14 cellular contexts compared by ENCODE assay signal in the genomic region with DNA sequence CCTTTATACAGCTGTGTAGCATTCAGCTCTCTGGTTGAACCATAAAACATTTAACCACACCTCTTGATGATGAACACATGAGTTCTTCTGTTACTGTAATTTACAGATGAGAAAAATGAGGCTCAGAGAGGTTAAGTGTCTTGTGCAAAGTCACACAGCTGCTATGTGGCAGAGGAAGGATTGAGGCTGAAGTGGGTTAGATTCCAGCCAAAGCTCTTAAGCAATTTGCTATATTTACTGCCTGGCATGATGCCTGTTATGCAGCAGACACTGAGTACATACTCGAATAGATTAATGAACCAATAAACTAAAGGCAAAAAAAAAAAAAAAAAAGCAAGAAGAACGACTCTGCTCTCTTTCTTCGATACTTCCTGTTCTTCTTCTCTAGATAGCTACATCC. TPM values are rescaled to one million over a fixed set of nuclear protein-coding genes. Genes with fewer than 3 reads are reported as not detected.
"Had no signal": no experiment of that assay in that cellular context is flagged by ENCODE, and none has a peak within 500 bp of the region (broad histone marks: within the 10 kb centered on the region; RNA-seq: fewer than 3 reads in every experiment).

No MANE protein-coding gene starts in this region.

- H3K27me3 ChIP-seq: cardiac muscle cell, sigmoid colon, stomach had no signal

- DNase-seq: activated CD4-positive, alpha-beta T cell treated with anti-CD3 and anti-CD28 coated beads, Interleukin-2, amount 10 ng/mL, durations not matched to agents 7 days and 5 days; activated CD4-positive, CD25-positive, alpha-beta regulatory T cell; activated CD8-positive, alpha-beta memory T cell treated with anti-CD3 and anti-CD28 coated beads, Interleukin-2, amount 50 U/mL, for 48 hours; activated gamma-delta T cell; activated T-cell treated with anti-CD3 and anti-CD28 coated beads, Interleukin-2, amount 50 U/mL, for 72 hours; lower lobe of right lung; nephron progenitor cell; sigmoid colon; stimulated activated CD4-positive, alpha-beta T cell treated with anti-CD3 and anti-CD28 coated beads, Interleukin-1b, Interleukin-23, amount 100 ng/mL, for 48 hours; stomach had no signal

- H3K9me3 ChIP-seq: lower lobe of right lung, sigmoid colon, stomach, thoracic aorta had no signal

- H3K27ac ChIP-seq: cardiac muscle cell, lower lobe of right lung, sigmoid colon, stomach, thoracic aorta had no signal

- H3K36me3 ChIP-seq: cardiac muscle cell, lower lobe of right lung, sigmoid colon, stomach, thoracic aorta had no signal

- H3K4me1 ChIP-seq: lower lobe of right lung had no signal

- H3K4me3 ChIP-seq: cardiac muscle cell, lower lobe of right lung, stomach, thoracic aorta had no signal

- ATAC-seq: activated naive CD4-positive, alpha-beta T cell treated with anti-CD3 and anti-CD28 coated beads, Interleukin-2, amount 50 U/mL, for 72 hours; activated T-cell treated with anti-CD3 and anti-CD28 coated beads, Interleukin-2, amount 50 U/mL, for 72 hours had no signal

RNA-seq across cellular contexts. Expression of a gene that starts 35.7 kb away (rescaled TPM):
- total RNA-seq: activated CD4-positive, alpha-beta T cell treated with anti-CD3 and anti-CD28 coated beads, Interleukin-2, amount 10 ng/mL, durations not matched to agents 7 days and 5 days; activated T-cell treated with anti-CD3 and anti-CD28 coated beads, Interleukin-2, amount 50 U/mL, for 72 hours; T-helper 2 cell treated with Interferon-gamma antibody and Interleukin-4, amounts not matched to agents 100 ng/mL and 5 ng/mL, for 36 hours had no signal
